Comparison of ENCODE assay signal across 14 cellular contexts in genomic region chr14:23147676-23148075, GRCh38. TPM values are rescaled to one million over a fixed set of nuclear protein-coding genes. Genes with fewer than 3 reads are reported as not detected.
DNase-seq lines count a peak whose midpoint lies in the region; ATAC-seq and TF ChIP-seq lines count a peak whose summit lies in the region.
"Had no signal": no experiment of that assay in that cellular context is flagged by ENCODE, and none has a peak within 500 bp of the region (broad histone marks: within the 10 kb centered on the region; RNA-seq: fewer than 3 reads in every experiment).

No MANE protein-coding gene starts in this region.

- H3K4me3 ChIP-seq in fibroblast of pulmonary artery (replicated peaks; ENCODE audit: low read depth, low read length) (no peak overlapping the region), prostate gland (no peak overlapping the region), brain microvascular endothelial cell (ENCODE audit: low read depth, low read length) (no peak overlapping the region), HAP-1 (no peak overlapping the region)

- peaks cover 3 to 5% of the 10 kb centered on the region in 2 donors for H3K9me3 Mint-ChIP-seq in stimulated activated naive B cell treated with anti-CD40 and anti-IgM and Interleukin-4, amounts not matched to agents 10 μg/mL and 1 μg/mL and 100 μg/mL, for 72 hours

- peaks cover 44% of the 10 kb centered on the region for H3K27me3 Mint-ChIP-seq in T-helper 17 cell
- peaks cover 12 to 18% of the 10 kb centered on the region in 2 donors for H3K27me3 Mint-ChIP-seq in stimulated activated naive B cell treated with anti-CD40 and anti-IgM and Interleukin-4, amounts not matched to agents 10 μg/mL and 1 μg/mL and 100 μg/mL, for 72 hours

- DNase-seq in G401 (ENCODE audit: low spot score) (peak; percentile 84), T-helper 17 cell (no peak), fibroblast of pulmonary artery (ENCODE audit: low read depth) (peak; percentile 81), prostate gland (ENCODE audit: low spot score) (peak; percentile 37), islet precursor cell (no peak), brain microvascular endothelial cell (no peak), HAP-1 (ENCODE audit: low spot score in 2 of 2) (no peak)
- no peak for DNase-seq in stimulated activated naive B cell treated with anti-CD40 and anti-IgM and Interleukin-4, amounts not matched to agents 10 μg/mL and 1 μg/mL and 100 μg/mL, for 72 hours
- DNase-seq: activated CD4-positive, CD25-positive, alpha-beta regulatory T cell; activated effector memory CD4-positive, alpha-beta T cell treated with Interleukin-2 at 50 U/mL for 16 hours; naive thymus-derived CD8-positive, alpha-beta T cell; stimulated activated naive CD4-positive, alpha-beta T cell had no signal

- no peak for ATAC-seq in T-helper 17 cell
- no peak for ATAC-seq in stimulated activated naive B cell treated with anti-CD40 and anti-IgM and Interleukin-4, amounts not matched to agents 10 μg/mL and 1 μg/mL and 100 μg/mL, for 72 hours (replicated peaks)
- ATAC-seq: naive thymus-derived CD8-positive, alpha-beta T cell had no signal

- no peaks in the 10 kb centered on the region for H3K9me3 ChIP-seq in T-helper 17 cell (ENCODE audit: control insufficient read depth, low read length, poor library complexity, severe bottlenecking)
- no peaks in the 10 kb centered on the region for H3K9me3 ChIP-seq in prostate gland
- no peaks in the 10 kb centered on the region for H3K9me3 ChIP-seq in HAP-1

- H3K36me3 ChIP-seq in prostate gland (no peaks in the 10 kb centered on the region), brain microvascular endothelial cell (replicated peaks) (no peaks in the 10 kb centered on the region), HAP-1 (replicated peaks) (no peaks in the 10 kb centered on the region)

- H3K4me3 Mint-ChIP-seq in T-helper 17 cell, result no peak overlapping the region
- H3K4me3 Mint-ChIP-seq in stimulated activated naive B cell treated with anti-CD40 and anti-IgM and Interleukin-4, amounts not matched to agents 10 μg/mL and 1 μg/mL and 100 μg/mL, for 72 hours, result no peak overlapping the region
- H3K4me3 Mint-ChIP-seq: naive thymus-derived CD8-positive, alpha-beta T cell had no signal

- no peak for TF ChIP-seq CTCF in fibroblast of pulmonary artery (IDR thresholded peaks at IDR 0.05; ENCODE audit: low read length, missing control alignments)
- TF ChIP-seq CTCF in prostate gland (IDR thresholded peaks at IDR 0.05), result no peak
- no peak for TF ChIP-seq CTCF in brain microvascular endothelial cell (IDR thresholded peaks at IDR 0.05; ENCODE audit: low read depth, low read length, missing control alignments)

- H3K27ac ChIP-seq in prostate gland (peak overlapping the region in 1 of 2 donors; percentile 77), brain microvascular endothelial cell (no peak overlapping the region)

- H3K36me3 Mint-ChIP-seq in T-helper 17 cell (ENCODE audit: low read depth), result peaks cover 5% of the 10 kb centered on the region
- H3K36me3 Mint-ChIP-seq in stimulated activated naive B cell treated with anti-CD40 and anti-IgM and Interleukin-4, amounts not matched to agents 10 μg/mL and 1 μg/mL and 100 μg/mL, for 72 hours, result no peaks in the 10 kb centered on the region

- intact Hi-C loops in prostate gland (cut with DNase I), result no loop called here

- H3K4me1 ChIP-seq in prostate gland (replicated peaks), result peaks cover 7% of the 10 kb centered on the region
- peaks cover under 1% of the 10 kb centered on the region for H3K4me1 ChIP-seq in HAP-1

- in situ Hi-C loops in G401 (cut with HindIII; ENCODE audit: low sequenced_read_pairs), result no loop called here
- in situ Hi-C loops in brain microvascular endothelial cell (cut with HindIII; ENCODE audit: low pct_ligation_motif_present, low sequenced_read_pairs), result no loop called here
- in situ Hi-C loops in HAP-1 (cut with MboI; ENCODE audit: low sequenced_read_pairs), result no loop called here

- 19% methylated on average over 1 of the region's 1 CpG for WGBS in prostate gland

- no peaks in the 10 kb centered on the region for H3K27me3 ChIP-seq in prostate gland (replicated peaks; ENCODE audit: insufficient read depth)
- H3K27me3 ChIP-seq in brain microvascular endothelial cell (replicated peaks), result peaks cover 6% of the 10 kb centered on the region
- no peaks in the 10 kb centered on the region for H3K27me3 ChIP-seq in HAP-1 (ENCODE audit: low read depth)

- H3K4me1 Mint-ChIP-seq in T-helper 17 cell, result peaks cover 2% of the 10 kb centered on the region
- H3K4me1 Mint-ChIP-seq in stimulated activated naive B cell treated with anti-CD40 and anti-IgM and Interleukin-4, amounts not matched to agents 10 μg/mL and 1 μg/mL and 100 μg/mL, for 72 hours, result peaks cover 7 to 30% of the 10 kb centered on the region in 2 donors

- no peak for TF ChIP-seq POLR2A in prostate gland (IDR thresholded peaks at IDR 0.05)

- peak overlapping the region; percentile 8 for H3K27ac Mint-ChIP-seq in T-helper 17 cell
- H3K27ac Mint-ChIP-seq in stimulated activated naive B cell treated with anti-CD40 and anti-IgM and Interleukin-4, amounts not matched to agents 10 μg/mL and 1 μg/mL and 100 μg/mL, for 72 hours, result no peak overlapping the region

RNA-seq across cellular contexts. Expression of gene CEBPE, which starts 28.6 kb away (rescaled TPM):
- not detected in 2 replicates for total RNA-seq in G401 (2014; rRNA removed; shearing (Covaris generic))
- under 1 TPM in 1 of 2 donors, not detected in 1; 0.25 TPM for total RNA-seq in T-helper 17 cell
- total RNA-seq in prostate gland, result not detected
- total RNA-seq: H1, NCI-H460 had no signal

RNA-seq across cellular contexts. Expression of gene SLC7A8, which starts 35.8 kb away (rescaled TPM):
- total RNA-seq in G401 (2014; rRNA removed; shearing (Covaris generic)), result 14.5 and 15.9 TPM in 2 replicates
- total RNA-seq in T-helper 17 cell, result 1 to 10 TPM; 2.0 to 2.5 TPM
- 100 to 1,000 TPM; 119 to 143 TPM for total RNA-seq in prostate gland

RNA-seq across cellular contexts. Expression of gene CIROP, which starts 42.9 kb away (rescaled TPM):
- total RNA-seq in G401 (2014; rRNA removed; shearing (Covaris generic)), result not detected in 2 replicates
- total RNA-seq in T-helper 17 cell (not detected), prostate gland (not detected)
- total RNA-seq: H1; naive thymus-derived CD8-positive, alpha-beta T cell; NCI-H460 had no signal

RNA-seq across cellular contexts. Expression of gene C14orf119, which starts 52.4 kb away (rescaled TPM):
- total RNA-seq in G401 (2014; rRNA removed; shearing (Covaris generic)), result 53.7 and 55.2 TPM in 2 replicates
- total RNA-seq in T-helper 17 cell, result 10 to 100 TPM; 10.5 to 11.6 TPM
- 10 to 100 TPM; 20.3 to 32.3 TPM for total RNA-seq in prostate gland

RNA-seq across cellular contexts. Expression of gene ACIN1, which starts 52.7 kb away (rescaled TPM):
- 80.3 and 95.3 TPM in 2 replicates for total RNA-seq in G401 (2014; rRNA removed; shearing (Covaris generic))
- total RNA-seq in T-helper 17 cell (100 to 1,000 TPM; 264 to 298 TPM), prostate gland (100 to 1,000 TPM in 1 of 2 donors, 10 to 100 TPM in 1; 86.6 to 168 TPM)

Comparison
In these comparisons a context has a peak if more than half of its experiments do, and no peak if none do; other contexts are left out.
1. DNase-seq: peak in G401 (single experiment), fibroblast of pulmonary artery (single experiment) and prostate gland (single experiment); none in T-helper 17 cell (0 of 3), islet precursor cell (single experiment), brain microvascular endothelial cell (single experiment), HAP-1 (0 of 2) and stimulated activated naive B cell treated with anti-CD40 and anti-IgM and Interleukin-4, amounts not matched to agents 10 μg/mL and 1 μg/mL and 100 μg/mL, for 72 hours (single experiment).